Comparison of ENCODE assay signal across 8 cellular contexts in the genomic region with DNA sequence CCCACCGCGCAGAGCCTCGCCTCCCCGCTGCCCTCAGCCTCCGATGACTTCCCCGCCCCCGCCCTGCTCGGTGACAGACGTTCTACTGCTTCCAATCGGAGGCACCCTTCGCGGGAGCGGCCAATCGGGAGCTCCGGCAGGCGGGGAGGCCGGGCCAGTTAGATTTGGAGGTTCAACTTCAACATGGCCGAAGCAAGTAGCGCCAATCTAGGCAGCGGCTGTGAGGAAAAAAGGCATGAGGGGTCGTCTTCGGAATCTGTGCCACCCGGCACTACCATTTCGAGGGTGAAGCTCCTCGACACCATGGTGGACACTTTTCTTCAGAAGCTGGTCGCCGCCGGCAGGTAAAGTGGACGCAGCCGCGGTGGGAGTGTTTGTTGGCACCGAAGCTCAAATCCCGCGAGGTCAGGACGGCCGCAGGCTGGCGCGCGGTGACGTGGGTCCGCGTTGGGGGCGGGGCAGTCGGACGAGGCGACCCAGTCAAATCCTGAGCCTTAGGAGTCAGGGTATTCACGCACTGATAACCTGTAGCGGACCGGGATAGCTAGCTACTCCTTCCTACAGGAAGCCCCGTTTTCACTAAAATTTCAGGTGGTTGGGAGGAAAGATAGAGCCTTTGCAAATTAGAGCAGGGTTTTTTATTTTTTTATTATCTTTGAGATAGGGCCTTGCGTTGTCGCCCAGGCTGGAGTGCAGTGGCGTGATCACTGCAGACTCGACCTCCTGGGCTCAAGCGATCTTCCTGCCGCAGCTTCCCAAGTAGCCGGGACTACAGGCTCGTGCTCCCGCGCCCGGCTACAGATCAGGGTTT. TPM values are rescaled to one million over a fixed set of nuclear protein-coding genes. Genes with fewer than 3 reads are reported as not detected.
DNase-seq lines count a peak whose midpoint lies in the region; ATAC-seq, FAIRE-seq and TF ChIP-seq lines count a peak whose summit lies in the region.

A gene with protein sequence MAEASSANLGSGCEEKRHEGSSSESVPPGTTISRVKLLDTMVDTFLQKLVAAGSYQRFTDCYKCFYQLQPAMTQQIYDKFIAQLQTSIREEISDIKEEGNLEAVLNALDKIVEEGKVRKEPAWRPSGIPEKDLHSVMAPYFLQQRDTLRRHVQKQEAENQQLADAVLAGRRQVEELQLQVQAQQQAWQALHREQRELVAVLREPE (plus strand): TSS at position 175 of the 811 bp plus-strand sequence. CDS start 9 bp downstream, at position 184.

- TF ChIP-seq POLR2A in GM12892 (IDR thresholded peaks at IDR 0.05; ENCODE audit: low read depth, low read length) (peak; percentile 91), tibial nerve (IDR thresholded peaks at IDR 0.05) (peak; percentile 17 to 73)

- H3K4me1 Mint-ChIP-seq in T-cell = peaks cover 31 to 48% (median 42%) of the 10 kb centered on the region in 3 donors

- H4K12ac ChIP-seq in trophoblast cell (ENCODE audit: low read depth, low read length) = peak within 1 kb of the TSS; percentile 87

- no peaks in the 10 kb centered on the region for H3K9me3 Mint-ChIP-seq in T-cell

- H3K4me3 ChIP-seq in trophoblast cell (ENCODE audit: low read depth, low read length) (peak within 1 kb of the TSS; percentile 88), tibial nerve (peak within 1 kb of the TSS; percentile 65 to 73 (median 71))

- peak within 1 kb of the TSS; percentile 89 for H2AK5ac ChIP-seq in trophoblast cell (ENCODE audit: low read length)

- H3K4me1 ChIP-seq in trophoblast cell (ENCODE audit: control insufficient read depth in 1 of 2, insufficient read depth in 2 of 2, low read length in 2 of 2) = peaks cover 0 to 6% of the 10 kb centered on the region in 2 experiments
- peaks cover 0 to 40% (median 14%) of the 10 kb centered on the region in 4 donors for H3K4me1 ChIP-seq in tibial nerve

- H4K91ac ChIP-seq in trophoblast cell (ENCODE audit: low read depth, low read length) = peak within 1 kb of the TSS; percentile 86

- peaks cover 1% of the 10 kb centered on the region for H3K79me2 ChIP-seq in trophoblast cell (ENCODE audit: control insufficient read depth, insufficient read depth, low read length, poor library complexity)

- H3K4me3 Mint-ChIP-seq in T-cell = peak within 1 kb of the TSS; percentile 95 to 96 (median 95)

- H3K9me3 ChIP-seq in trophoblast cell (ENCODE audit: insufficient read depth, low read depth, low read length) = peaks cover 2% of the 10 kb centered on the region
- no peaks in the 10 kb centered on the region for H3K9me3 ChIP-seq in tibial nerve

- no peaks in the 10 kb centered on the region for H3K27me3 Mint-ChIP-seq in T-cell

- no peak within 1 kb of the TSS for H3K23ac ChIP-seq in trophoblast cell (ENCODE audit: low read length)

- H3K27ac Mint-ChIP-seq in T-cell = peak within 1 kb of the TSS; percentile 98

- peak; percentile 100 for DNase-seq in GM12892 (ENCODE audit: insufficient read length)
- DNase-seq in NCI-H146 (lab: John Stamatoyannopoulos, UW) = peak; percentile 97
- peak; percentile 90 to 96 (median 94) for DNase-seq in T-cell
- DNase-seq in cardiac septum (ENCODE audit: low spot score) = peak; percentile 98
- DNase-seq in trophoblast cell = peak; percentile 96 to 97
- peak; percentile 93 to 95 for DNase-seq in tibial nerve (ENCODE audit: low spot score in 2 of 2)

- H3K36me3 Mint-ChIP-seq in T-cell = peaks cover 16% of the 10 kb centered on the region

- H3K36me3 ChIP-seq in trophoblast cell (ENCODE audit: control insufficient read depth in 1 of 2, insufficient read depth in 2 of 2, low read length in 2 of 2) (peaks cover 10 to 12% of the 10 kb centered on the region in 2 experiments), tibial nerve (peaks cover 0 to 40% (median 0%) of the 10 kb centered on the region in 3 donors)

- H3K9ac ChIP-seq in trophoblast cell (ENCODE audit: low read length) = peak within 1 kb of the TSS; percentile 93

- ATAC-seq in HG02840 (IDR thresholded peaks at IDR 0.05; ENCODE audit: low FRiP score, unreplicated experiment) (peak; percentile 89), T-cell (replicated peaks in 1 of 4) (peak; percentile 95 to 97 (median 96))

- H2BK12ac ChIP-seq in trophoblast cell (ENCODE audit: low read length) = peak within 1 kb of the TSS; percentile 76

- peak within 1 kb of the TSS; percentile 94 for H3K14ac ChIP-seq in trophoblast cell (ENCODE audit: low read length)

- H4K8ac ChIP-seq in trophoblast cell (ENCODE audit: low read depth, low read length) = peak within 1 kb of the TSS; percentile 96

- peak within 1 kb of the TSS; percentile 37 for H3K4ac ChIP-seq in trophoblast cell (ENCODE audit: low read depth, low read length)

- TF ChIP-seq CTCF in tibial nerve (IDR thresholded peaks at IDR 0.05) = peak in 2 of 5 experiments; percentile 37 to 50

- H2AFZ ChIP-seq in trophoblast cell (ENCODE audit: insufficient read depth, low read length, poor library complexity) = peak within 1 kb of the TSS; percentile 92

- peak within 1 kb of the TSS; percentile 92 for H2BK5ac ChIP-seq in trophoblast cell (ENCODE audit: low read depth, low read length, poor library complexity)

- peak; percentile 87 to 97 for TF ChIP-seq EP300 in tibial nerve (IDR thresholded peaks at IDR 0.05)

- peak within 1 kb of the TSS; percentile 80 for H2BK120ac ChIP-seq in trophoblast cell (ENCODE audit: insufficient read depth, low read length, poor library complexity)

- intact Hi-C loops in cardiac septum (cut with DNase I) = loop anchor here (1.0 kb wide), 1 partner anchor 19 kb away; the partner anchor contains the start of gene SLC25A44

- POLR2A ChIA-PET in T-cell (lab: Charles Lee) = interaction anchor here (0.5 to 1.9 kb wide), 11 partner anchors 12 to 469 kb away, joined by 3 to 32 read pairs (median 4); partner anchors contain the start of genes SLC25A44 (in 1 of the 2) and SMG5 (in 1 of the 2)

- H3K79me1 ChIP-seq in trophoblast cell (ENCODE audit: low read length) = peaks cover 2% of the 10 kb centered on the region

- H3K4me2 ChIP-seq in trophoblast cell (ENCODE audit: low read length) = peak within 1 kb of the TSS; percentile 62

- peak within 1 kb of the TSS; percentile 38 for H3K27ac ChIP-seq in adipose tissue (ENCODE audit: low read depth, low read length)
- H3K27ac ChIP-seq in trophoblast cell (ENCODE audit: low read depth, low read length) = peak within 1 kb of the TSS; percentile 90
- H3K27ac ChIP-seq in tibial nerve = peak within 1 kb of the TSS; percentile 93 to 99 (median 96)

- peak; percentile 48 for FAIRE-seq in GM12892 (lab: Jason Lieb, UNC)

- H3K18ac ChIP-seq in trophoblast cell (ENCODE audit: low read length) = peak within 1 kb of the TSS; percentile 97

- 1% methylated on average over 61 of the region's 61 CpGs for WGBS in adipose tissue, 3 donors
- WGBS in trophoblast cell (ENCODE audit: extremely low coverage, insufficient coverage, insufficient read length) = no CpG with 5 or more reads among the region's 61 CpGs
- 0% methylated on average over 52 to 55 of the region's 61 CpGs for WGBS in tibial nerve, 2 donors

- CTCF ChIA-PET in T-cell (lab: Charles Lee) = interaction anchor here (0.6 to 2.7 kb wide), 6 partner anchors 12 to 116 kb away, joined by 3 to 40 read pairs (median 4); partner anchors contain the start of gene SLC25A44 (in 1 of the 2)

- H3K27me3 ChIP-seq in trophoblast cell (ENCODE audit: insufficient read depth, low read length) (no peaks in the 10 kb centered on the region), tibial nerve (no peaks in the 10 kb centered on the region)

RNA-seq across cellular contexts. Expression of the gene that starts here (rescaled TPM):
- polyA plus RNA-seq in GM12892 (2012; ENCODE audit: missing spikeins) = 45.2 TPM
- 10 to 100 TPM; 54.7 to 58.7 (median 57.6) TPM for total RNA-seq in T-cell
- polyA plus RNA-seq in adipose tissue = 10 to 100 TPM; 32.3 to 59.8 (median 55.4) TPM
- 54.3 TPM for total RNA-seq in cardiac septum
- 63.3 and 68.8 TPM in 2 replicates for polyA plus RNA-seq in trophoblast cell (2013)
- total RNA-seq in tibial nerve = 10 to 100 TPM; 41.7 to 67.1 (median 49.1) TPM

Comparison
In these comparisons a context has a peak if more than half of its experiments do, and no peak if none do; other contexts are left out.
1. Peak in every context shown above with its lines: DNase-seq, ATAC-seq, H3K4me3 ChIP-seq and H3K27ac ChIP-seq.
2. H3K27ac ChIP-seq: peak in every context shown above with its lines; median percentile 96 in tibial nerve; 90 in trophoblast cell; 38 in adipose tissue.